Comparison of ENCODE assay signal across 10 cellular contexts in the genomic region with DNA sequence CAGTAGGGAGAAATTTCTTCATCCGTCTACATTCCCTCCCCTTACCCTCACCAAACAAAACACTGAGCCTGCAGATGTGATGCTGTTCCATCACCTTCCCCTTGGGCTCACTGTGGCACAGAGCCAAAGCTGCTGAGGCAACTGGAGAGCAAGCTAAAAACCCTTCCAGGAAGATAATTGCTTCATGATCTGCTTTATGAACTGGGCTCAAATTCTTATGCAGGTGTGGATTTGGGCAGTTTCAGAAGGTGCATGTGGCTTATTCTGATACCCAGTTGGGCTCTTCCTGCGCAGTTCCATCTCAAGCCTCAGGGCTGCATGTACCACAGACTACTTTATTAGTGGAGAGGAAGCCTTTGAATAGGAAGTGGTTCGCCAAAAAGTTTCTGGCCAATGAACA. TPM values are rescaled to one million over a fixed set of nuclear protein-coding genes. Genes with fewer than 3 reads are reported as not detected.
DNase-seq lines count a peak whose midpoint lies in the region; ATAC-seq and TF ChIP-seq lines count a peak whose summit lies in the region.
"Had no signal": no experiment of that assay in that cellular context is flagged by ENCODE, and none has a peak within 500 bp of the region (broad histone marks: within the 10 kb centered on the region; RNA-seq: fewer than 3 reads in every experiment).

No MANE protein-coding gene starts in this region.

- no peaks in the 10 kb centered on the region for H3K27me3 ChIP-seq in mammary epithelial cell (ENCODE audit: insufficient read depth, low read length)
- no peaks in the 10 kb centered on the region for H3K27me3 ChIP-seq in brain microvascular endothelial cell (replicated peaks)
- no peaks in the 10 kb centered on the region for H3K27me3 ChIP-seq in uterus

- POLR2A ChIA-PET in MCF 10A (lab: Yijun Ruan, JAX): interaction anchor here (2.1 kb wide), 1 partner anchor 57 kb away, joined by 6 read pairs; no protein-coding TSS in a partner anchor

- peak; percentile 47 for DNase-seq in MCF 10A (ENCODE audit: unreplicated experiment)
- DNase-seq in mammary epithelial cell: no peak
- no peak for DNase-seq in brain microvascular endothelial cell
- peak; percentile 47 to 57 for DNase-seq in uterus
- no peak for DNase-seq in DMS153 treated with DMSO at 0.1 percent for 48 hours (lab: John Stamatoyannopoulos, UW; ENCODE audit: unreplicated experiment)
- no peak for DNase-seq in Ammon's horn (ENCODE audit: low spot score)
- DNase-seq in activated CD4-positive, alpha-beta T cell treated with anti-CD3 and anti-CD28 coated beads, Interleukin-2, amount 10 ng/mL, durations not matched to agents 24 days and 14 days: no peak
- DNase-seq: activated CD4-positive, alpha-beta T cell treated with anti-CD3 and anti-CD28 coated beads for 48 hours had no signal

- peaks cover 21% of the 10 kb centered on the region for H3K4me1 Mint-ChIP-seq in MCF 10A (ENCODE audit: insufficient read depth, unreplicated experiment)
- peaks cover 9% of the 10 kb centered on the region for H3K4me1 Mint-ChIP-seq in activated CD4-positive, alpha-beta T cell treated with anti-CD3 and anti-CD28 coated beads, Interleukin-2, amount 10 ng/mL, durations not matched to agents 24 days and 14 days

- dilution Hi-C loops in mammary epithelial cell (cut with HindIII; ENCODE audit: low sequenced_read_pairs): no loop called here

- BruUV-seq in MCF 10A (replicated peaks; lab: Mats Ljungman, UMichigan) (no TSS peak), mammary epithelial cell (replicated peaks; lab: Mats Ljungman, UMichigan) (no TSS peak)

- H3K4me1 ChIP-seq in mammary epithelial cell (ENCODE audit: insufficient read depth, low read length) (peaks cover 4% of the 10 kb centered on the region), uterus (no peaks in the 10 kb centered on the region)

- H3K9me3 ChIP-seq in mammary epithelial cell (replicated peaks; ENCODE audit: insufficient read depth, low read length): no peaks in the 10 kb centered on the region
- no peaks in the 10 kb centered on the region for H3K9me3 ChIP-seq in uterus

- H3K27me3 Mint-ChIP-seq in MCF 10A (ENCODE audit: insufficient read depth, unreplicated experiment): no peaks in the 10 kb centered on the region
- H3K27me3 Mint-ChIP-seq in activated CD4-positive, alpha-beta T cell treated with anti-CD3 and anti-CD28 coated beads, Interleukin-2, amount 10 ng/mL, durations not matched to agents 24 days and 14 days: no peaks in the 10 kb centered on the region
- H3K27me3 Mint-ChIP-seq: IgD-negative memory B cell had no signal

- peaks cover 48% of the 10 kb centered on the region for H3K36me3 Mint-ChIP-seq in MCF 10A (ENCODE audit: insufficient read depth, unreplicated experiment)
- peaks cover 20% of the 10 kb centered on the region for H3K36me3 Mint-ChIP-seq in activated CD4-positive, alpha-beta T cell treated with anti-CD3 and anti-CD28 coated beads, Interleukin-2, amount 10 ng/mL, durations not matched to agents 24 days and 14 days (ENCODE audit: low read depth)

- CTCF ChIA-PET in MCF 10A (lab: Yijun Ruan, JAX) (no interaction called here), mammary epithelial cell (lab: Charles Lee; ENCODE audit: low non-redundant PET) (no interaction called here)

- no peaks in the 10 kb centered on the region for H3K9me3 Mint-ChIP-seq in MCF 10A (ENCODE audit: unreplicated experiment)
- H3K9me3 Mint-ChIP-seq in activated CD4-positive, alpha-beta T cell treated with anti-CD3 and anti-CD28 coated beads, Interleukin-2, amount 10 ng/mL, durations not matched to agents 24 days and 14 days: no peaks in the 10 kb centered on the region
- H3K9me3 Mint-ChIP-seq: IgD-negative memory B cell had no signal

- H3K36me3 ChIP-seq in mammary epithelial cell (ENCODE audit: insufficient read depth, low read length) (no peaks in the 10 kb centered on the region), brain microvascular endothelial cell (replicated peaks) (peaks cover 12% of the 10 kb centered on the region), uterus (no peaks in the 10 kb centered on the region)

- H3K79me2 ChIP-seq in mammary epithelial cell (ENCODE audit: insufficient read depth, low read length): no peaks in the 10 kb centered on the region

- no peak for TF ChIP-seq POLR2A in uterus (IDR thresholded peaks at IDR 0.05)

- intact Hi-C loops in MCF 10A (cut with micrococcal nuclease): no loop called here
- intact Hi-C loops in mammary epithelial cell (cut with micrococcal nuclease): no loop called here
- intact Hi-C loops in uterus (cut with DNase I; ENCODE audit: low total_unique reads): no loop called here
- intact Hi-C loops in activated CD4-positive, alpha-beta T cell treated with anti-CD3 and anti-CD28 coated beads, Interleukin-2, amount 10 ng/mL, durations not matched to agents 24 days and 14 days (cut with micrococcal nuclease): no loop called here

- in situ Hi-C loops in mammary epithelial cell (cut with MboI; ENCODE audit: low sequenced_read_pairs in 2 of 2) (no loop called here), brain microvascular endothelial cell (cut with HindIII; ENCODE audit: low pct_ligation_motif_present, low sequenced_read_pairs) (no loop called here)

- H3K4me3 Mint-ChIP-seq in MCF 10A (ENCODE audit: unreplicated experiment): no peak overlapping the region
- H3K4me3 Mint-ChIP-seq in activated CD4-positive, alpha-beta T cell treated with anti-CD3 and anti-CD28 coated beads, Interleukin-2, amount 10 ng/mL, durations not matched to agents 24 days and 14 days: no peak overlapping the region
- H3K4me3 Mint-ChIP-seq: IgD-negative memory B cell had no signal

- H3K9ac ChIP-seq in mammary epithelial cell (ENCODE audit: insufficient read depth, low read length): no peak overlapping the region

- 55% methylated on average over 3 of the region's 3 CpGs for WGBS in mammary epithelial cell (ENCODE audit: low coverage, missing lambda C conversion rate)

- H3K27ac ChIP-seq in mammary epithelial cell (ENCODE audit: insufficient read depth, low read depth, low read length) (no peak overlapping the region), brain microvascular endothelial cell (no peak overlapping the region), uterus (no peak overlapping the region)

- H3K4me3 ChIP-seq in mammary epithelial cell (replicated peaks in 1 of 3; ENCODE audit: insufficient read depth in 1 of 3, low read depth in 2 of 3, low read length in 3 of 3) (no peak overlapping the region), brain microvascular endothelial cell (ENCODE audit: low read depth, low read length) (no peak overlapping the region), uterus (no peak overlapping the region)

- H3K27ac Mint-ChIP-seq in MCF 10A (ENCODE audit: low read depth, unreplicated experiment): no peak overlapping the region
- H3K27ac Mint-ChIP-seq in activated CD4-positive, alpha-beta T cell treated with anti-CD3 and anti-CD28 coated beads, Interleukin-2, amount 10 ng/mL, durations not matched to agents 24 days and 14 days: no peak overlapping the region
- H3K27ac Mint-ChIP-seq: IgD-negative memory B cell had no signal

- no peak overlapping the region for H2AFZ ChIP-seq in mammary epithelial cell (ENCODE audit: low read depth, low read length)

- ATAC-seq in HG03175 (IDR thresholded peaks at IDR 0.05; ENCODE audit: unreplicated experiment): peak; percentile 77

- H4K20me1 ChIP-seq in mammary epithelial cell (ENCODE audit: insufficient read depth, low read length): no peaks in the 10 kb centered on the region

- H3K4me2 ChIP-seq in mammary epithelial cell (ENCODE audit: insufficient read depth, low read depth, low read length): no peak overlapping the region

- TF ChIP-seq CTCF in MCF 10A (IDR thresholded peaks at IDR 0.05; ENCODE audit: unreplicated experiment) (no peak), mammary epithelial cell (conservative IDR thresholded peaks at IDR 0.05 in 1 of 2, IDR thresholded peaks at IDR 0.05 in 1 of 2; ENCODE audit: extremely low read depth in 1 of 2, insufficient read depth in 1 of 2, low read depth in 1 of 2, low read length in 2 of 2) (no peak), brain microvascular endothelial cell (IDR thresholded peaks at IDR 0.05; ENCODE audit: low read depth, low read length, missing control alignments) (peak; percentile 12), uterus (IDR thresholded peaks at IDR 0.05) (peak in 1 of 4 experiments; percentile 6)

RNA-seq across cellular contexts. Expression of gene AAMDC, which starts 58.3 kb away (rescaled TPM):
- total RNA-seq in MCF 10A (2022) (13.0 and 13.2 TPM in 2 replicates), mammary epithelial cell (10 to 100 TPM in 1 of 2 donors, 1 to 10 TPM in 1; 7.8 to 14.0 TPM), uterus (10 to 100 TPM; 10.9 to 31.5 (median 28.1) TPM)
- polyA plus RNA-seq in mammary epithelial cell: 14.8 TPM
- not detected for polyA minus RNA-seq in mammary epithelial cell
- total RNA-seq in activated CD4-positive, alpha-beta T cell treated with anti-CD3 and anti-CD28 coated beads, Interleukin-2, amount 10 ng/mL, durations not matched to agents 24 days and 14 days: 1.3 and 1.4 TPM in 2 replicates

RNA-seq across cellular contexts. Expression of gene RSF1, which starts 58.7 kb away (rescaled TPM):
- total RNA-seq in MCF 10A (2022): 62.0 and 71.2 TPM in 2 replicates
- 10 to 100 TPM; 23.0 to 46.6 TPM for total RNA-seq in mammary epithelial cell
- polyA plus RNA-seq in mammary epithelial cell: 13.4 TPM
- 43.5 TPM for polyA minus RNA-seq in mammary epithelial cell
- 100 to 1,000 TPM in 1 of 4 donors, 10 to 100 TPM in 3; 26.5 to 121 (median 82.3) TPM for total RNA-seq in uterus
- total RNA-seq in activated CD4-positive, alpha-beta T cell treated with anti-CD3 and anti-CD28 coated beads, Interleukin-2, amount 10 ng/mL, durations not matched to agents 24 days and 14 days: 45.3 and 47.6 TPM in 2 replicates

Comparison
In these comparisons a context has a peak if more than half of its experiments do, and no peak if none do; other contexts are left out.
1. DNase-seq: peak in MCF 10A (single experiment) and uterus (2 of 2); none in mammary epithelial cell (single experiment), brain microvascular endothelial cell (single experiment), DMS153 treated with DMSO at 0.1 percent for 48 hours (single experiment), Ammon's horn (single experiment) and activated CD4-positive, alpha-beta T cell treated with anti-CD3 and anti-CD28 coated beads, Interleukin-2, amount 10 ng/mL, durations not matched to agents 24 days and 14 days (single experiment).